ENCODE assay signal across 8 cellular contexts in the genomic region with DNA sequence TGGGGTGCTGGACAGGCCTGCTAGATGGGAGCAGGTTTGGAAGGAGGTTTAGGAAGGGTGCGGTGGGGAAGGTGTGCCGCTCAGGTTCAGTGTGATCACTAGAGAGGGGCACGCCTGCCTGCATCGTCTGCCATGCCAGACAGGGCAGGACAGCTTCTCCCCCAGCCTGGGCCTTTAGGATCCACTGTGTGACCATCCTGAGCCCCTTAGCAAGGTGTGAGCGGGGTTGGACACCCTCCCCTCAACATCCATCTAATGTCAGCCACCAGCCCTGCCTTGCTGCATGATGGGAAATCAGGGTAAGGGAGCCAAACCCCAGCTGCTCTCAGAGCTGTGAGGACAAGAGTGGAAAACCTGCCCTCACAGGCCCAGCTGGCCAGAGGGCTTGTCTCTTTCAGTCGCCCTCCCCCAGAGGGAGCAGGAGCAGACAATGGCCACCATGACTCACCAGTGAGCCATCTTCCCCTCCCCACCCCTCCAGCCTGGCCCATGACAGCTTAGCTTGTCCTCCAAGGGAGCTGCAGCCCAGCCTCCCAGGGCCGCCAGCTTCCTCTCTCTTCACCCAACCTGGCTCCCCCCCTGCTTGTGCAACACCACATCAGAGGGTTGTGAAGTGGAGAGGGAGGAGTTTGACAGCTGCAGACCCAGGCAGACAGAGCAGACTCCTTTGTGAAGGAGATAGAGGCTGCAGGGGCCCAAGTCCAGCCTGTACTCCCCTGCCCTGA. TPM values are rescaled to one million over a fixed set of nuclear protein-coding genes. Genes with fewer than 3 reads are reported as not detected.
A peak's percentile ranks its signal among the peaks of the same experiment; 100 is the strongest.
DNase-seq lines count a peak whose midpoint lies in the region; ATAC-seq and TF ChIP-seq lines count a peak whose summit lies in the region.

No MANE protein-coding gene starts in this region.

- TF ChIP-seq CTCF in astrocyte of the spinal cord (IDR thresholded peaks at IDR 0.05; ENCODE audit: low read depth, low read length) (no peak), sigmoid colon (IDR thresholded peaks at IDR 0.05) (no peak)

- peak overlapping the region; percentile 49 to 74 (median 56) for H3K27ac ChIP-seq in sigmoid colon

- TF ChIP-seq EP300 in sigmoid colon (IDR thresholded peaks at IDR 0.05) = no peak

- H3K4me3 ChIP-seq in astrocyte of the spinal cord (ENCODE audit: low read depth, low read length) = no peak overlapping the region
- no peak overlapping the region for H3K4me3 ChIP-seq in sigmoid colon

- H3K36me3 ChIP-seq in sigmoid colon = no peaks in the 10 kb centered on the region

- in situ Hi-C loops in astrocyte of the spinal cord (cut with HindIII; ENCODE audit: low sequenced_read_pairs) = no loop called here
- in situ Hi-C loops in G401 (cut with HindIII; ENCODE audit: low sequenced_read_pairs) = no loop called here

- H3K4me1 ChIP-seq in sigmoid colon = peaks cover 0 to 34% (median 15%) of the 10 kb centered on the region in 4 donors

- TF ChIP-seq POLR2A in sigmoid colon (IDR thresholded peaks at IDR 0.05) = no peak

- 68% methylated on average over 7 of the region's 7 CpGs for WGBS in sigmoid colon, 2 donors

- no peaks in the 10 kb centered on the region for H3K27me3 ChIP-seq in sigmoid colon

- DNase-seq in GF-D8 (lab: John Stamatoyannopoulos, UW) (peak; percentile 85), NCI-H146 (lab: John Stamatoyannopoulos, UW) (peak; percentile 89), T-helper 9 cell (peak; percentile 84), astrocyte of the spinal cord (ENCODE audit: low read depth, low spot score) (peak; percentile 99), hippocampal formation (lab: John Stamatoyannopoulos, UW) (peak; percentile 86 to 89), sigmoid colon (peak; percentile 95), G401 (ENCODE audit: low spot score) (no peak)

- intact Hi-C loops in sigmoid colon (cut with DNase I) = no loop called here

- no peak for ATAC-seq in HG03159 (IDR thresholded peaks at IDR 0.05; ENCODE audit: unreplicated experiment)

- no peaks in the 10 kb centered on the region for H3K9me3 ChIP-seq in sigmoid colon

RNA-seq across cellular contexts. Expression of a gene that starts 37.0 kb away (rescaled TPM):
- total RNA-seq in sigmoid colon = 1 to 10 TPM in 1 of 4 donors, under 1 TPM in 3; 0.28 to 1.5 (median 0.69) TPM
- polyA plus RNA-seq in sigmoid colon = 10 to 100 TPM; 13.9 to 15.0 (median 14.3) TPM
- 6.3 and 8.3 TPM in 2 replicates for total RNA-seq in G401 (2014; rRNA removed; shearing (Covaris generic))

RNA-seq across cellular contexts. Expression of a gene that starts 56.8 kb away (rescaled TPM):
- 1 to 10 TPM; 4.3 to 6.4 (median 5.6) TPM for total RNA-seq in sigmoid colon
- 1 to 10 TPM in 1 of 3 donors, not detected in 2; 1.1 TPM for polyA plus RNA-seq in sigmoid colon
- 5.4 and 6.2 TPM in 2 replicates for total RNA-seq in G401 (2014; rRNA removed; shearing (Covaris generic))
